2 cellular contexts compared by ENCODE assay signal in the genomic region with DNA sequence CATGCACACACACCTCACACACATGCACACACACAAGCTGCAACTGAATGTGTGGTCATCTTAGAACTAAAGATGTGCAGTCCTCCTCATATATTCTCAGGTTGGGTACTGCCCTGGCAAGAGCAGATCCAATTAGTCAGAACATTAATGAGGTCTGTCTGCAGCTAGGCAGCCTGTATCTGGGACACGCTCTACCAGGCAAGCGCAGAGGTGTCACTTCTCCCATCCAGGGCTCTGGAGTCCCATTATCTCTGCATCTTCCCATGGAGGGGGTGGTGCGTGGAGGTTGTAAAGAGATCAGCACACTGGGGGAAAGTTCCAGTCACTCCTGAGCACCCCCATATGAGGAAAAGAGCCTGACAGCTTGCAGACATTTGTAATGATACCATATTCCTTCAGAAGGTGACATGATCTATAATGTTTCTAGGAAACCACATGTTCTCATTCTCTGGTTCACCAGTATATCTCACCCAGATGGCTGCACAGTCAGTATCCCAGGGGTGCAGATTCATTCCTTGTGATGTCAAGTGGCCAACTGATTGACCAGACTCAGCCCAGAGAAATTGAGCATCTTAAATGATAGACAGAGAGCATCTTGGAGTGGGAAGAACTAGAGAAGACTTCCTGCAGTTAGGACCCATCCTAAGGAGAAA.
TF ChIP-seq lines count a peak whose summit lies in the region.

No MANE protein-coding gene starts in this region.

TF ChIP-seq in IMR-90, 13 proteins besides CTCF, POLR2A, EP300 and RAD21:
- TF ChIP-seq MXI1 (IDR thresholded peaks at IDR 0.05; ENCODE audit: borderline replicate concordance, low read depth, low read length) (no peak), BHLHE40 (IDR thresholded peaks at IDR 0.05; ENCODE audit: low read depth, low read length) (no peak), CEBPB (IDR thresholded peaks at IDR 0.05; ENCODE audit: low read depth, low read length) (no peak), RFX5 (IDR thresholded peaks at IDR 0.05; ENCODE audit: low read depth, low read length) (no peak), RCOR1 (IDR thresholded peaks at IDR 0.05; ENCODE audit: insufficient replicate concordance, low read length) (no peak), SMC3 (IDR thresholded peaks at IDR 0.05; ENCODE audit: low read depth, low read length) (no peak), FOS (IDR thresholded peaks at IDR 0.05; ENCODE audit: low read depth, low read length) (no peak), MAFK (IDR thresholded peaks at IDR 0.05; ENCODE audit: low read depth, low read length) (no peak), MAZ (IDR thresholded peaks at IDR 0.05; ENCODE audit: borderline replicate concordance, low read depth, low read length) (no peak), NFE2L2 (IDR thresholded peaks at IDR 0.05; ENCODE audit: low read depth, low read length) (no peak), CHD1 (IDR thresholded peaks at IDR 0.05; ENCODE audit: low read depth, low read length) (no peak)
- TF ChIP-seq, protein P1, sequence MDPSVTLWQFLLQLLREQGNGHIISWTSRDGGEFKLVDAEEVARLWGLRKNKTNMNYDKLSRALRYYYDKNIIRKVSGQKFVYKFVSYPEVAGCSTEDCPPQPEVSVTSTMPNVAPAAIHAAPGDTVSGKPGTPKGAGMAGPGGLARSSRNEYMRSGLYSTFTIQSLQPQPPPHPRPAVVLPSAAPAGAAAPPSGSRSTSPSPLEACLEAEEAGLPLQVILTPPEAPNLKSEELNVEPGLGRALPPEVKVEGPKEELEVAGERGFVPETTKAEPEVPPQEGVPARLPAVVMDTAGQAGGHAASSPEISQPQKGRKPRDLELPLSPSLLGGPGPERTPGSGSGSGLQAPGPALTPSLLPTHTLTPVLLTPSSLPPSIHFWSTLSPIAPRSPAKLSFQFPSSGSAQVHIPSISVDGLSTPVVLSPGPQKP (IDR thresholded peaks at IDR 0.05; ENCODE audit: borderline replicate concordance, low read depth, low read length) = no peak
- TF ChIP-seq, protein P2, sequence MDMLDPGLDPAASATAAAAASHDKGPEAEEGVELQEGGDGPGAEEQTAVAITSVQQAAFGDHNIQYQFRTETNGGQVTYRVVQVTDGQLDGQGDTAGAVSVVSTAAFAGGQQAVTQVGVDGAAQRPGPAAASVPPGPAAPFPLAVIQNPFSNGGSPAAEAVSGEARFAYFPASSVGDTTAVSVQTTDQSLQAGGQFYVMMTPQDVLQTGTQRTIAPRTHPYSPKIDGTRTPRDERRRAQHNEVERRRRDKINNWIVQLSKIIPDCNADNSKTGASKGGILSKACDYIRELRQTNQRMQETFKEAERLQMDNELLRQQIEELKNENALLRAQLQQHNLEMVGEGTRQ (IDR thresholded peaks at IDR 0.05; ENCODE audit: low read depth, low read length) = no peak

TF ChIP-seq in H1, 55 proteins besides CTCF, POLR2A, EP300 and RAD21:
- TF ChIP-seq RXRA (IDR thresholded peaks at IDR 0.05; ENCODE audit: insufficient read depth, low read depth, low read length) = no peak
- no peak for TF ChIP-seq YY1 (IDR thresholded peaks at IDR 0.05; ENCODE audit: low read depth, low read length)
- TF ChIP-seq CEBPB (IDR thresholded peaks at IDR 0.05; ENCODE audit: low read depth, low read length) = no peak
- TF ChIP-seq CTBP2 (IDR thresholded peaks at IDR 0.05; ENCODE audit: borderline replicate concordance, insufficient read depth, insufficient read length, low read length) = no peak
- no peak for TF ChIP-seq JUND (IDR thresholded peaks at IDR 0.05; ENCODE audit: low read length)
- TF ChIP-seq KDM1A (IDR thresholded peaks at IDR 0.05; ENCODE audit: borderline replicate concordance, low read length) = no peak
- TF ChIP-seq CBX5 (IDR thresholded peaks at IDR 0.05; ENCODE audit: low read depth, low read length) = no peak
- TF ChIP-seq FOSL1 (IDR thresholded peaks at IDR 0.05; ENCODE audit: insufficient read depth, low read depth, low read length) = no peak
- no peak for TF ChIP-seq BRCA1 (IDR thresholded peaks at IDR 0.05; ENCODE audit: low read depth, low read length)
- TF ChIP-seq KDM5A (IDR thresholded peaks at IDR 0.05; ENCODE audit: low read length) = no peak
- TF ChIP-seq ASH2L (IDR thresholded peaks at IDR 0.05; ENCODE audit: low read length) = no peak
- no peak for TF ChIP-seq SP4 (IDR thresholded peaks at IDR 0.05; ENCODE audit: low read length)
- no peak for TF ChIP-seq HDAC2 (IDR thresholded peaks at IDR 0.05; ENCODE audit: borderline replicate concordance in 1 of 2, low read depth in 2 of 2, low read length in 2 of 2)
- no peak for TF ChIP-seq POU5F1 (IDR thresholded peaks at IDR 0.05; ENCODE audit: low read depth, low read length)
- no peak for TF ChIP-seq EZH2 (IDR thresholded peaks at IDR 0.05; ENCODE audit: low read depth, low read length, severe bottlenecking)
- TF ChIP-seq, protein P3, sequence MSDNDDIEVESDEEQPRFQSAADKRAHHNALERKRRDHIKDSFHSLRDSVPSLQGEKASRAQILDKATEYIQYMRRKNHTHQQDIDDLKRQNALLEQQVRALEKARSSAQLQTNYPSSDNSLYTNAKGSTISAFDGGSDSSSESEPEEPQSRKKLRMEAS (IDR thresholded peaks at IDR 0.05) = no peak
- TF ChIP-seq TCF12 (IDR thresholded peaks at IDR 0.05; ENCODE audit: low read depth, low read length) = no peak
- TF ChIP-seq SIN3A (conservative IDR thresholded peaks at IDR 0.05 in 1 of 2, IDR thresholded peaks at IDR 0.05 in 1 of 2; ENCODE audit: low read depth in 1 of 2, low read length in 2 of 2) = no peak
- TF ChIP-seq BCL11A (IDR thresholded peaks at IDR 0.05; ENCODE audit: low read depth in 2 of 2, low read length in 2 of 2) = no peak
- TF ChIP-seq, protein P4, sequence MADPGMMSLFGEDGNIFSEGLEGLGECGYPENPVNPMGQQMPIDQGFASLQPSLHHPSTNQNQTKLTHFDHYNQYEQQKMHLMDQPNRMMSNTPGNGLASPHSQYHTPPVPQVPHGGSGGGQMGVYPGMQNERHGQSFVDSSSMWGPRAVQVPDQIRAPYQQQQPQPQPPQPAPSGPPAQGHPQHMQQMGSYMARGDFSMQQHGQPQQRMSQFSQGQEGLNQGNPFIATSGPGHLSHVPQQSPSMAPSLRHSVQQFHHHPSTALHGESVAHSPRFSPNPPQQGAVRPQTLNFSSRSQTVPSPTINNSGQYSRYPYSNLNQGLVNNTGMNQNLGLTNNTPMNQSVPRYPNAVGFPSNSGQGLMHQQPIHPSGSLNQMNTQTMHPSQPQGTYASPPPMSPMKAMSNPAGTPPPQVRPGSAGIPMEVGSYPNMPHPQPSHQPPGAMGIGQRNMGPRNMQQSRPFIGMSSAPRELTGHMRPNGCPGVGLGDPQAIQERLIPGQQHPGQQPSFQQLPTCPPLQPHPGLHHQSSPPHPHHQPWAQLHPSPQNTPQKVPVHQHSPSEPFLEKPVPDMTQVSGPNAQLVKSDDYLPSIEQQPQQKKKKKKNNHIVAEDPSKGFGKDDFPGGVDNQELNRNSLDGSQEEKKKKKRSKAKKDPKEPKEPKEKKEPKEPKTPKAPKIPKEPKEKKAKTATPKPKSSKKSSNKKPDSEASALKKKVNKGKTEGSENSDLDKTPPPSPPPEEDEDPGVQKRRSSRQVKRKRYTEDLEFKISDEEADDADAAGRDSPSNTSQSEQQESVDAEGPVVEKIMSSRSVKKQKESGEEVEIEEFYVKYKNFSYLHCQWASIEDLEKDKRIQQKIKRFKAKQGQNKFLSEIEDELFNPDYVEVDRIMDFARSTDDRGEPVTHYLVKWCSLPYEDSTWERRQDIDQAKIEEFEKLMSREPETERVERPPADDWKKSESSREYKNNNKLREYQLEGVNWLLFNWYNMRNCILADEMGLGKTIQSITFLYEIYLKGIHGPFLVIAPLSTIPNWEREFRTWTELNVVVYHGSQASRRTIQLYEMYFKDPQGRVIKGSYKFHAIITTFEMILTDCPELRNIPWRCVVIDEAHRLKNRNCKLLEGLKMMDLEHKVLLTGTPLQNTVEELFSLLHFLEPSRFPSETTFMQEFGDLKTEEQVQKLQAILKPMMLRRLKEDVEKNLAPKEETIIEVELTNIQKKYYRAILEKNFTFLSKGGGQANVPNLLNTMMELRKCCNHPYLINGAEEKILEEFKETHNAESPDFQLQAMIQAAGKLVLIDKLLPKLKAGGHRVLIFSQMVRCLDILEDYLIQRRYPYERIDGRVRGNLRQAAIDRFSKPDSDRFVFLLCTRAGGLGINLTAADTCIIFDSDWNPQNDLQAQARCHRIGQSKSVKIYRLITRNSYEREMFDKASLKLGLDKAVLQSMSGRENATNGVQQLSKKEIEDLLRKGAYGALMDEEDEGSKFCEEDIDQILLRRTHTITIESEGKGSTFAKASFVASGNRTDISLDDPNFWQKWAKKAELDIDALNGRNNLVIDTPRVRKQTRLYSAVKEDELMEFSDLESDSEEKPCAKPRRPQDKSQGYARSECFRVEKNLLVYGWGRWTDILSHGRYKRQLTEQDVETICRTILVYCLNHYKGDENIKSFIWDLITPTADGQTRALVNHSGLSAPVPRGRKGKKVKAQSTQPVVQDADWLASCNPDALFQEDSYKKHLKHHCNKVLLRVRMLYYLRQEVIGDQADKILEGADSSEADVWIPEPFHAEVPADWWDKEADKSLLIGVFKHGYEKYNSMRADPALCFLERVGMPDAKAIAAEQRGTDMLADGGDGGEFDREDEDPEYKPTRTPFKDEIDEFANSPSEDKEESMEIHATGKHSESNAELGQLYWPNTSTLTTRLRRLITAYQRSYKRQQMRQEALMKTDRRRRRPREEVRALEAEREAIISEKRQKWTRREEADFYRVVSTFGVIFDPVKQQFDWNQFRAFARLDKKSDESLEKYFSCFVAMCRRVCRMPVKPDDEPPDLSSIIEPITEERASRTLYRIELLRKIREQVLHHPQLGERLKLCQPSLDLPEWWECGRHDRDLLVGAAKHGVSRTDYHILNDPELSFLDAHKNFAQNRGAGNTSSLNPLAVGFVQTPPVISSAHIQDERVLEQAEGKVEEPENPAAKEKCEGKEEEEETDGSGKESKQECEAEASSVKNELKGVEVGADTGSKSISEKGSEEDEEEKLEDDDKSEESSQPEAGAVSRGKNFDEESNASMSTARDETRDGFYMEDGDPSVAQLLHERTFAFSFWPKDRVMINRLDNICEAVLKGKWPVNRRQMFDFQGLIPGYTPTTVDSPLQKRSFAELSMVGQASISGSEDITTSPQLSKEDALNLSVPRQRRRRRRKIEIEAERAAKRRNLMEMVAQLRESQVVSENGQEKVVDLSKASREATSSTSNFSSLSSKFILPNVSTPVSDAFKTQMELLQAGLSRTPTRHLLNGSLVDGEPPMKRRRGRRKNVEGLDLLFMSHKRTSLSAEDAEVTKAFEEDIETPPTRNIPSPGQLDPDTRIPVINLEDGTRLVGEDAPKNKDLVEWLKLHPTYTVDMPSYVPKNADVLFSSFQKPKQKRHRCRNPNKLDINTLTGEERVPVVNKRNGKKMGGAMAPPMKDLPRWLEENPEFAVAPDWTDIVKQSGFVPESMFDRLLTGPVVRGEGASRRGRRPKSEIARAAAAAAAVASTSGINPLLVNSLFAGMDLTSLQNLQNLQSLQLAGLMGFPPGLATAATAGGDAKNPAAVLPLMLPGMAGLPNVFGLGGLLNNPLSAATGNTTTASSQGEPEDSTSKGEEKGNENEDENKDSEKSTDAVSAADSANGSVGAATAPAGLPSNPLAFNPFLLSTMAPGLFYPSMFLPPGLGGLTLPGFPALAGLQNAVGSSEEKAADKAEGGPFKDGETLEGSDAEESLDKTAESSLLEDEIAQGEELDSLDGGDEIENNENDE (IDR thresholded peaks at IDR 0.05; ENCODE audit: insufficient replicate concordance, low read length) = no peak
